23 cellular contexts compared by ENCODE assay signal in the genomic region with DNA sequence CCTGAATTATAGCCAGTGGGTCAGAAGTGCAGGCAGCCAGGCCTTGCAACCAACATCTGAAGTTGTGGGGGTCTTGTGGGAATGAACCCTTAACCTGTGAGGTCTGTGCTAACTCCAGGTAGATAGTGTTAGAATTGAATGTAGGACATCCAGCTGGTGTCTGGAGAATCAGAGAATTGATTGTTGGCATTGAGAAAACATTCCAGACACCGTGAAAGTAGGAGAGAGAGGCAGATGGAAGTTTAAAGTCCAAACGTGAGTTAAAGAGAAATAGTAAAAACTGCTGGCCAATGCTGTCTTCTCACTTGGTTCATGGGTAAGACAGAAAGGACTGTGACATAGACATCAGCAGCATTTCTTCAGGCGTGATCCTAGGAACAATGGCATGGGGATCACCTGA. TPM values are rescaled to one million over a fixed set of nuclear protein-coding genes. Genes with fewer than 3 reads are reported as not detected.
DNase-seq lines count a peak whose midpoint lies in the region; ATAC-seq and TF ChIP-seq lines count a peak whose summit lies in the region.
"Had no signal": no experiment of that assay in that cellular context is flagged by ENCODE, and none has a peak within 500 bp of the region (broad histone marks: within the 10 kb centered on the region; RNA-seq: fewer than 3 reads in every experiment).

No MANE protein-coding gene starts in this region.

- TF ChIP-seq CTCF in chondrocyte (IDR thresholded peaks at IDR 0.05): no peak

- intact Hi-C loops in activated T-helper 2 cell treated with anti-CD3 and anti-CD28 coated beads, Interferon-gamma antibody, Interleukin-2, Interleukin-4, amounts not matched to agents 10 μg/mL and 5 μg/mL and 100 μg/mL, durations not matched to agents 14 hours and 24 hours and 36 hours (cut with micrococcal nuclease): no loop called here
- intact Hi-C loops in head of caudate nucleus (cut with DNase I): no loop called here

- peaks cover 20% of the 10 kb centered on the region for H3K4me1 Mint-ChIP-seq in activated T-helper 17 cell treated with anti-CD3 and anti-CD28 coated beads, Interleukin-2, amount 50 U/mL, for 72 hours
- H3K4me1 Mint-ChIP-seq in activated T-helper 2 cell treated with anti-CD3 and anti-CD28 coated beads, Interferon-gamma antibody, Interleukin-2, Interleukin-4, amounts not matched to agents 10 μg/mL and 5 μg/mL and 100 μg/mL, durations not matched to agents 14 hours and 24 hours and 36 hours (ENCODE audit: low read depth): peaks cover 17% of the 10 kb centered on the region
- no peaks in the 10 kb centered on the region for H3K4me1 Mint-ChIP-seq in chondrocyte (ENCODE audit: low read depth)

- peaks cover 25% of the 10 kb centered on the region for H3K36me3 Mint-ChIP-seq in activated T-helper 17 cell treated with anti-CD3 and anti-CD28 coated beads, Interleukin-2, amount 50 U/mL, for 72 hours (ENCODE audit: low read depth)
- peaks cover 42% of the 10 kb centered on the region for H3K36me3 Mint-ChIP-seq in activated T-helper 2 cell treated with anti-CD3 and anti-CD28 coated beads, Interferon-gamma antibody, Interleukin-2, Interleukin-4, amounts not matched to agents 10 μg/mL and 5 μg/mL and 100 μg/mL, durations not matched to agents 14 hours and 24 hours and 36 hours (ENCODE audit: low read depth)
- H3K36me3 Mint-ChIP-seq in chondrocyte (ENCODE audit: low read depth): peaks cover 17% of the 10 kb centered on the region

- H3K27ac Mint-ChIP-seq in activated T-helper 17 cell treated with anti-CD3 and anti-CD28 coated beads, Interleukin-2, amount 50 U/mL, for 72 hours: peak overlapping the region; percentile 13
- peak overlapping the region; percentile 23 for H3K27ac Mint-ChIP-seq in activated T-helper 2 cell treated with anti-CD3 and anti-CD28 coated beads, Interferon-gamma antibody, Interleukin-2, Interleukin-4, amounts not matched to agents 10 μg/mL and 5 μg/mL and 100 μg/mL, durations not matched to agents 14 hours and 24 hours and 36 hours
- no peak overlapping the region for H3K27ac Mint-ChIP-seq in chondrocyte (ENCODE audit: unreplicated experiment)

- no peaks in the 10 kb centered on the region for H3K27me3 Mint-ChIP-seq in activated T-helper 17 cell treated with anti-CD3 and anti-CD28 coated beads, Interleukin-2, amount 50 U/mL, for 72 hours
- no peaks in the 10 kb centered on the region for H3K27me3 Mint-ChIP-seq in activated T-helper 2 cell treated with anti-CD3 and anti-CD28 coated beads, Interferon-gamma antibody, Interleukin-2, Interleukin-4, amounts not matched to agents 10 μg/mL and 5 μg/mL and 100 μg/mL, durations not matched to agents 14 hours and 24 hours and 36 hours (ENCODE audit: low read depth)
- H3K27me3 Mint-ChIP-seq in chondrocyte (ENCODE audit: low read depth): no peaks in the 10 kb centered on the region
- H3K27me3 Mint-ChIP-seq: CD4-positive, alpha-beta memory T cell; CD4-positive, CD25-positive, alpha-beta regulatory T cell; CD8-positive, alpha-beta memory T cell had no signal

- DNase-seq in activated T-helper 2 cell treated with anti-CD3 and anti-CD28 coated beads, Interferon-gamma antibody, Interleukin-2, Interleukin-4, amounts not matched to agents 10 μg/mL and 5 μg/mL and 100 μg/mL, durations not matched to agents 14 hours and 24 hours and 36 hours (ENCODE audit: low spot score): no peak
- DNase-seq in left lobe of liver (ENCODE audit: low spot score): no peak
- DNase-seq in SKM-1 (lab: John Stamatoyannopoulos, UW; ENCODE audit: unreplicated experiment): no peak
- no peak for DNase-seq in head of caudate nucleus
- no peak for DNase-seq in chondrocyte (ENCODE audit: low spot score)
- DNase-seq: 8988T; ACHN; BE2C; C1 segment of cervical spinal cord; CD4-positive, alpha-beta memory T cell; CD4-positive, CD25-positive, alpha-beta regulatory T cell; CD8-positive, alpha-beta memory T cell; COR-L47; DMS 273 treated with DMSO at 0.1 percent for 48 hours; DMS153; DMS53; DMS79; DND-41; EL; GDM1 had no signal

- no peak for ATAC-seq in activated T-helper 17 cell treated with anti-CD3 and anti-CD28 coated beads, Interleukin-2, amount 50 U/mL, for 72 hours (replicated peaks)
- ATAC-seq in left lobe of liver: peak; percentile 36
- ATAC-seq: GM12878 had no signal

- no peak overlapping the region for H3K4me3 Mint-ChIP-seq in activated T-helper 17 cell treated with anti-CD3 and anti-CD28 coated beads, Interleukin-2, amount 50 U/mL, for 72 hours
- no peak overlapping the region for H3K4me3 Mint-ChIP-seq in activated T-helper 2 cell treated with anti-CD3 and anti-CD28 coated beads, Interferon-gamma antibody, Interleukin-2, Interleukin-4, amounts not matched to agents 10 μg/mL and 5 μg/mL and 100 μg/mL, durations not matched to agents 14 hours and 24 hours and 36 hours (ENCODE audit: low read depth)
- no peak overlapping the region for H3K4me3 Mint-ChIP-seq in chondrocyte (ENCODE audit: unreplicated experiment)
- H3K4me3 Mint-ChIP-seq: CD14-positive monocyte; CD4-positive, alpha-beta memory T cell; CD4-positive, CD25-positive, alpha-beta regulatory T cell; CD8-positive, alpha-beta memory T cell had no signal

- H3K9me3 Mint-ChIP-seq in activated T-helper 17 cell treated with anti-CD3 and anti-CD28 coated beads, Interleukin-2, amount 50 U/mL, for 72 hours: no peaks in the 10 kb centered on the region
- H3K9me3 Mint-ChIP-seq in activated T-helper 2 cell treated with anti-CD3 and anti-CD28 coated beads, Interferon-gamma antibody, Interleukin-2, Interleukin-4, amounts not matched to agents 10 μg/mL and 5 μg/mL and 100 μg/mL, durations not matched to agents 14 hours and 24 hours and 36 hours: no peaks in the 10 kb centered on the region
- peaks cover 6% of the 10 kb centered on the region for H3K9me3 Mint-ChIP-seq in chondrocyte (ENCODE audit: low read depth)
- H3K9me3 Mint-ChIP-seq: CD4-positive, alpha-beta memory T cell; CD8-positive, alpha-beta memory T cell had no signal

RNA-seq across cellular contexts. Expression of gene CASP3, which starts 27.7 kb away (rescaled TPM):
- total RNA-seq in activated T-helper 17 cell treated with anti-CD3 and anti-CD28 coated beads, Interleukin-2, amount 50 U/mL, for 72 hours: 10 to 100 TPM; 65.2 to 84.9 TPM
- 90.9 and 94.1 TPM in 2 replicates for total RNA-seq in activated T-helper 2 cell treated with anti-CD3 and anti-CD28 coated beads, Interferon-gamma antibody, Interleukin-2, Interleukin-4, amounts not matched to agents 10 μg/mL and 5 μg/mL and 100 μg/mL, durations not matched to agents 14 hours and 24 hours and 36 hours
- 11.3 TPM for total RNA-seq in left lobe of liver
- total RNA-seq in chondrocyte: 27.4 to 31.8 TPM (median 31.5 TPM) in 3 replicates

RNA-seq across cellular contexts. Expression of gene PRIMPOL, which starts 28.0 kb away (rescaled TPM):
- 10 to 100 TPM; 17.0 to 23.6 TPM for total RNA-seq in activated T-helper 17 cell treated with anti-CD3 and anti-CD28 coated beads, Interleukin-2, amount 50 U/mL, for 72 hours
- 16.2 and 17.6 TPM in 2 replicates for total RNA-seq in activated T-helper 2 cell treated with anti-CD3 and anti-CD28 coated beads, Interferon-gamma antibody, Interleukin-2, Interleukin-4, amounts not matched to agents 10 μg/mL and 5 μg/mL and 100 μg/mL, durations not matched to agents 14 hours and 24 hours and 36 hours
- total RNA-seq in left lobe of liver (5.9 TPM), chondrocyte (11.3 to 14.5 TPM (median 12.7 TPM) in 3 replicates)
